Comparison of ENCODE assay signal across 17 cellular contexts in the genomic region with DNA sequence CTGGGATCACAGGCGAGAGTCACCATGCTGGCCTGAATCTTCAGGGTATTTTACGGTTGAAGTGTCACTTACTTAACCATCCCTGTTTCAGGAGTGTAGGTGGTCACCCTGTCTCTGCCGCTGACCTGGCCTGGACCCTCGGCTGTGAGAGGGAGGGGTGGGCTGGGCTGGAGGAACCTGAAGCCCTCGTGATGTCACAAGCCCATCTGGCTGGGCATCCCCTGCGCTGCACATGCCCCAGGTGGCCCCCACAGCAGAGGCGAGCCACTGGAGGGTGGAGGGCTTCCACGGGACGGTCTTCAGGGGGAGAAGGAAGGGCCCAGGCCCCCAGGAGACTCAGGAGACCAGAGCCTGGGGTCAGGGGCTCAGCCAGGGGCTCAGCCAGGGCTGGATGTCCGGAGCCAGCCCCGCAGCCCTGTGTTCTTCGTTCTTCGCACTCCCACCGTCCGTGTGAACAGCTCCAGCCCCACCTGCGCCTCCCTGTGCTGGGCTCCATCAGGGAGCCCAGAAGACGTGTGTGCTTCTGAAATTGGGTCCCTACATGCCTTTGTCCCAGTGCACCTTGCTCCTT. TPM values are rescaled to one million over a fixed set of nuclear protein-coding genes. Genes with fewer than 3 reads are reported as not detected.
DNase-seq lines count a peak whose midpoint lies in the region; ATAC-seq, FAIRE-seq and TF ChIP-seq lines count a peak whose summit lies in the region.
"Had no signal": no experiment of that assay in that cellular context is flagged by ENCODE, and none has a peak within 500 bp of the region (broad histone marks: within the 10 kb centered on the region; RNA-seq: fewer than 3 reads in every experiment).

No MANE protein-coding gene starts in this region.

- no peak overlapping the region for H2BK12ac ChIP-seq in neuronal stem cell (ENCODE audit: low read length)

- no peak for DNase-seq in Caco-2
- peak; percentile 63 for DNase-seq in RWPE2 (ENCODE audit: low spot score)
- DNase-seq in neuronal stem cell (ENCODE audit: low spot score) = no peak
- DNase-seq in D721Med (ENCODE audit: insufficient read length, low spot score) = no peak
- no peak for DNase-seq in NCI-H226
- DNase-seq in GDM1 (lab: John Stamatoyannopoulos, UW) = no peak
- DNase-seq: C1 segment of cervical spinal cord, GF-D8, NCI-H1417, NCI-H187, NCI-H2107, NCI-H510A treated with DMSO at 0.1 percent for 48 hours, NCI-H774, OCI-M1 had no signal

- H2BK5ac ChIP-seq in neuronal stem cell (ENCODE audit: low read length) = no peak overlapping the region

- peaks cover 6% of the 10 kb centered on the region for H3K79me1 ChIP-seq in neuronal stem cell (ENCODE audit: low read depth, low read length)

- intact Hi-C loops in Caco-2 (cut with micrococcal nuclease; ENCODE audit: unreplicated experiment) = no loop called here

- H3K9me3 Mint-ChIP-seq in Caco-2 (ENCODE audit: unreplicated experiment) = no peaks in the 10 kb centered on the region

- peaks cover 92% of the 10 kb centered on the region for H4K20me1 ChIP-seq in BLaER1

- no peaks in the 10 kb centered on the region for H3K4me1 Mint-ChIP-seq in Caco-2 (ENCODE audit: low read depth, unreplicated experiment)

- H4K8ac ChIP-seq in neuronal stem cell (ENCODE audit: low read depth, low read length) = peak overlapping the region; percentile 43

- CTCF ChIA-PET in Caco-2 (lab: Charles Lee) = no interaction called here

- H3K27ac Mint-ChIP-seq in Caco-2 (ENCODE audit: unreplicated experiment) = peak overlapping the region; percentile 64

- H2AFZ ChIP-seq in neuronal stem cell (ENCODE audit: low read length) = no peak overlapping the region

- H3K27me3 ChIP-seq in BLaER1 = peaks cover 7% of the 10 kb centered on the region
- no peaks in the 10 kb centered on the region for H3K27me3 ChIP-seq in Caco-2 (replicated peaks; ENCODE audit: control insufficient read depth, insufficient read depth, low read length)
- H3K27me3 ChIP-seq in RWPE2 (ENCODE audit: insufficient read depth, poor library complexity, severe bottlenecking) = peaks cover 3% of the 10 kb centered on the region
- peaks cover 2 to 7% (median 4%) of the 10 kb centered on the region in 3 experiments for H3K27me3 ChIP-seq in neuronal stem cell (ENCODE audit: control insufficient read depth in 3 of 3, insufficient read depth in 3 of 3, low read depth in 1 of 3, low read length in 3 of 3)

- no peaks in the 10 kb centered on the region for H3K27me3 Mint-ChIP-seq in Caco-2 (ENCODE audit: insufficient read depth, unreplicated experiment)

- no peak overlapping the region for H3K4me3 ChIP-seq in BLaER1
- H3K4me3 ChIP-seq in Caco-2 (ENCODE audit: low read depth, low read length) = no peak overlapping the region
- H3K4me3 ChIP-seq in RWPE2 (ENCODE audit: severe bottlenecking) = no peak overlapping the region
- H3K4me3 ChIP-seq in neuronal stem cell (ENCODE audit: low read length in 2 of 2) = no peak overlapping the region
- H3K4me3 ChIP-seq: HAP-1 had no signal

- peak overlapping the region; percentile 52 for H3K23ac ChIP-seq in neuronal stem cell (ENCODE audit: low read depth, low read length, poor library complexity)

- BruUV-seq in Caco-2 (replicated peaks; lab: Mats Ljungman, UMichigan) = no TSS peak

- H3K9ac ChIP-seq in BLaER1 = no peak overlapping the region
- no peak overlapping the region for H3K9ac ChIP-seq in neuronal stem cell (ENCODE audit: low read depth, low read length, poor library complexity)
- H3K9ac ChIP-seq: KMS-11 had no signal

- H3K4ac ChIP-seq in neuronal stem cell (ENCODE audit: low read length) = no peak overlapping the region

- ATAC-seq in RWPE2 (ENCODE audit: low read depth) = no peak

- no peak overlapping the region for H2BK15ac ChIP-seq in neuronal stem cell (ENCODE audit: low read length)

- H2BK120ac ChIP-seq in neuronal stem cell (ENCODE audit: low read depth, low read length) = no peak overlapping the region

- no CpG with 5 or more reads among the region's 17 CpGs for WGBS in neuronal stem cell (ENCODE audit: extremely low coverage in 2 of 2, insufficient read length in 2 of 2, insufficient replicate concordance in 1 of 2), 2 donors

- no peak overlapping the region for H3K18ac ChIP-seq in neuronal stem cell (ENCODE audit: low read length)

- peaks cover 24% of the 10 kb centered on the region for H3K36me3 ChIP-seq in BLaER1
- peaks cover 1% of the 10 kb centered on the region for H3K36me3 ChIP-seq in Caco-2 (ENCODE audit: control insufficient read depth, insufficient read depth, low read length)
- peaks cover 44% of the 10 kb centered on the region for H3K36me3 ChIP-seq in RWPE2 (ENCODE audit: low read depth)
- H3K36me3 ChIP-seq in neuronal stem cell (replicated peaks in 1 of 2; ENCODE audit: control insufficient read depth in 2 of 2, insufficient read depth in 2 of 2, low read length in 2 of 2) = peaks cover 14 to 55% of the 10 kb centered on the region in 2 donors

- H3K14ac ChIP-seq in neuronal stem cell (ENCODE audit: low read length) = no peak overlapping the region

- H3K4me1 ChIP-seq in BLaER1 = peaks cover 95% of the 10 kb centered on the region
- H3K4me1 ChIP-seq in Caco-2 = no peaks in the 10 kb centered on the region
- no peaks in the 10 kb centered on the region for H3K4me1 ChIP-seq in RWPE2 (ENCODE audit: insufficient read depth, poor library complexity, severe bottlenecking)
- peaks cover 3 to 8% of the 10 kb centered on the region in 2 donors for H3K4me1 ChIP-seq in neuronal stem cell (ENCODE audit: control insufficient read depth in 2 of 2, insufficient read depth in 1 of 2, low read depth in 1 of 2, low read length in 2 of 2)
- H3K4me1 ChIP-seq: HAP-1 had no signal

- no peaks in the 10 kb centered on the region for H3K9me3 ChIP-seq in BLaER1
- no peaks in the 10 kb centered on the region for H3K9me3 ChIP-seq in Caco-2
- no peaks in the 10 kb centered on the region for H3K9me3 ChIP-seq in RWPE2 (ENCODE audit: severe bottlenecking)
- H3K9me3 ChIP-seq in neuronal stem cell (replicated peaks in 1 of 2; ENCODE audit: control insufficient read depth in 2 of 2, insufficient read depth in 1 of 2, low read depth in 1 of 2, low read length in 2 of 2) = no peaks in the 10 kb centered on the region
- H3K9me3 ChIP-seq: HAP-1 had no signal

- no peak overlapping the region for H4K91ac ChIP-seq in neuronal stem cell (ENCODE audit: low read depth, low read length, poor library complexity)

- H3K4me3 Mint-ChIP-seq in Caco-2 (ENCODE audit: unreplicated experiment) = no peak overlapping the region

- POLR2A ChIA-PET in Caco-2 (lab: Charles Lee) = no interaction called here

- no peak for FAIRE-seq in D721Med (lab: Jason Lieb, UNC)

- H3K4me2 ChIP-seq in BLaER1 (peak overlapping the region; percentile 87), neuronal stem cell (ENCODE audit: insufficient read depth, low read length, poor library complexity, severe bottlenecking) (no peak overlapping the region)
- H3K4me2 ChIP-seq: KMS-11 had no signal

- no peak overlapping the region for H3K27ac ChIP-seq in BLaER1
- H3K27ac ChIP-seq in RWPE2 (ENCODE audit: poor library complexity, severe bottlenecking) = no peak overlapping the region
- H3K27ac ChIP-seq in neuronal stem cell (replicated peaks; ENCODE audit: low read length) = no peak overlapping the region
- H3K27ac ChIP-seq: KMS-11 had no signal

- H2AK5ac ChIP-seq in neuronal stem cell (ENCODE audit: low read depth, low read length) = peak overlapping the region; percentile 9

- TF ChIP-seq CTCF in Caco-2 (IDR thresholded peaks at IDR 0.05; ENCODE audit: insufficient read depth in 1 of 2, low read depth in 1 of 2, low read length in 1 of 2, severe bottlenecking in 1 of 2, unreplicated experiment in 1 of 2) (no peak), RWPE2 (IDR thresholded peaks at IDR 0.05; ENCODE audit: poor library complexity, severe bottlenecking) (no peak), D721Med (IDR thresholded peaks at IDR 0.05; ENCODE audit: insufficient read depth, missing control alignments) (no peak)

- peaks cover 46% of the 10 kb centered on the region for H3K36me3 Mint-ChIP-seq in Caco-2 (ENCODE audit: insufficient read depth, unreplicated experiment)

RNA-seq across cellular contexts. Expression of gene AHRR, which starts 7.6 kb away (rescaled TPM):
- total RNA-seq in Caco-2 (2022) = 0.91 and 1.1 TPM in 2 replicates
- 0.26 TPM for polyA plus RNA-seq in neuronal stem cell (2013, experiment 1 of 2)
- 0.28 TPM for polyA plus RNA-seq in neuronal stem cell (2013, experiment 2 of 2)

RNA-seq across cellular contexts. Expression of gene PDCD6, which starts 42.4 kb away (rescaled TPM):
- 101 and 107 TPM in 2 replicates for total RNA-seq in Caco-2 (2022)
- polyA plus RNA-seq in neuronal stem cell (2013, experiment 1 of 2) = 55.8 TPM
- polyA plus RNA-seq in neuronal stem cell (2013, experiment 2 of 2) = 53.8 TPM
